ENCODE assay signal across 20 cellular contexts in genomic region chr12:99976762-99977161, GRCh38. TPM values are rescaled to one million over a fixed set of nuclear protein-coding genes. Genes with fewer than 3 reads are reported as not detected.
"Had no signal": no experiment of that assay in that cellular context is flagged by ENCODE, and none has a peak within 500 bp of the region (broad histone marks: within the 10 kb centered on the region; RNA-seq: fewer than 3 reads in every experiment).

No MANE protein-coding gene starts in this region.

- ATAC-seq: esophagus mucosa; heart left ventricle; left colon; left ventricle myocardium superior; natural killer cell treated with Interleukin-12 subunit alpha and Interleukin-12 subunit beta and Interleukin-15 and Interleukin-18, amount 100 ng/mL, for 72 hours; pancreas; right cardiac atrium had no signal

- H3K4me3 ChIP-seq: heart left ventricle, lung, neural progenitor cell, pancreas, smooth muscle cell had no signal

- H3K27me3 ChIP-seq: heart left ventricle, neural progenitor cell, pancreas had no signal

- H3K4me1 ChIP-seq: heart left ventricle, neural progenitor cell, pancreas had no signal

- H3K36me3 ChIP-seq: heart left ventricle, neural progenitor cell, pancreas had no signal

- H3K9me3 ChIP-seq: pancreas had no signal

- H2AFZ ChIP-seq: neural progenitor cell had no signal

- DNase-seq: effector memory CD4-positive, alpha-beta T cell; heart left ventricle; hippocampal formation; left colon; left ventricle myocardium superior; mesenchymal stem cell; midbrain; pancreas; right cardiac atrium; stimulated activated CD4-positive, alpha-beta T cell treated with anti-CD3 and anti-CD28 coated beads, Interleukin-2, amount 100 ng/mL, for 48 hours; stimulated activated naive CD4-positive, alpha-beta T cell treated with Interleukin-2 at 50 U/mL for 16 hours; trophoblast cell had no signal

- FAIRE-seq: endometrium, frontal cortex, pancreas had no signal

- H3K27ac ChIP-seq: heart left ventricle, neural progenitor cell, pancreas had no signal

- H3K9ac ChIP-seq: neural progenitor cell had no signal

- H3K4me2 ChIP-seq: neural progenitor cell, smooth muscle cell had no signal

RNA-seq across cellular contexts. Expression of gene ANKS1B, which starts 8.0 kb away (rescaled TPM):
- total RNA-seq: glomerular endothelial cell; natural killer cell treated with Interleukin-12 subunit alpha and Interleukin-12 subunit beta and Interleukin-15 and Interleukin-18, amount 100 ng/mL, for 72 hours had no signal
